In the genomic region with DNA sequence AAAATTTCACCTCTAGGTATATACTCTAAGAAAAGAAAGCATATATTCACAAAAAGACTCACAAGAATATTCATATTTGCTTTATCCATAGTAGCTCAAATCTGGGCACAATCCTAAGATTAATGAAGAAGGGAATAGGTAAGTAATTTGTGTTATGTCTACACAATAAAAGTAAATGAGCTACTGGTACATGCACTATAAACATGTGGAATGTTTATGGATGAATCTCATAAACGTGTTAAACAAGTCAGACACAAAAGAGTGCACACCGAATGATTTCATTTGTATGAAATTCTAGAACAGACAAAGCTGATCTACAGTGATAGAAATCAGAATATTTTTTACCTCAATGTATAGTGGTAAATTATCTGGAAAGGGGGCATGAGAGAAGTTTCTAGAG, we compare ENCODE assay signal across 5 cellular contexts.
"Had no signal": no experiment of that assay in that cellular context is flagged by ENCODE, and none has a peak within 500 bp of the region (broad histone marks: within the 10 kb centered on the region; RNA-seq: fewer than 3 reads in every experiment).

No MANE protein-coding gene starts in this region.

- ATAC-seq: GM23338, K562 had no signal

- DNase-seq: H9, HCEC 1CT, IMR-90 had no signal

- H3K4me3 Mint-ChIP-seq: GM23338, H9 had no signal

- H3K4me3 ChIP-seq: GM23338, K562 had no signal

- H3K27ac Mint-ChIP-seq: GM23338, H9 had no signal

- H3K9me3 Mint-ChIP-seq: GM23338, H9 had no signal

- H3K4me1 Mint-ChIP-seq: GM23338, H9 had no signal
